32 cellular contexts compared by ENCODE assay signal in genomic region chr5:77871946-77872345, GRCh38.
"Had no signal": no experiment of that assay in that cellular context is flagged by ENCODE, and none has a peak within 500 bp of the region (broad histone marks: within the 10 kb centered on the region; RNA-seq: fewer than 3 reads in every experiment).

No MANE protein-coding gene starts in this region.

- H3K27me3 ChIP-seq: colonic mucosa, esophagus muscularis mucosa, gastroesophageal sphincter, heart right ventricle, neutrophil, right lobe of liver, suprapubic skin, transverse colon, vagina had no signal

- H3K36me3 Mint-ChIP-seq: mesothelial cell of epicardium; naive B cell; natural killer cell treated with Interleukin-12 subunit alpha and Interleukin-12 subunit beta and Interleukin-15 and Interleukin-18, amount 100 ng/mL, for 72 hours had no signal

- H3K27ac ChIP-seq: colonic mucosa, esophagus muscularis mucosa, foreskin keratinocyte, gastroesophageal sphincter, heart right ventricle, lower lobe of right lung, neutrophil, parathyroid adenoma, right lobe of liver, suprapubic skin, transverse colon, vagina had no signal

- H3K4me1 ChIP-seq: colonic mucosa, esophagus muscularis mucosa, foreskin keratinocyte, gastroesophageal sphincter, lower lobe of right lung, parathyroid adenoma, right lobe of liver, suprapubic skin, transverse colon, vagina had no signal

- ATAC-seq: foreskin keratinocyte; gastroesophageal sphincter; heart right ventricle; left ventricle myocardium superior; lower lobe of right lung; mucosa of descending colon; natural killer cell treated with Interleukin-12 subunit alpha and Interleukin-12 subunit beta and Interleukin-15 and Interleukin-18, amount 100 ng/mL, for 72 hours; right lobe of liver; stimulated activated naive CD8-positive, alpha-beta T cell treated with anti-CD3 and anti-CD28 coated beads, Interleukin-15, amount 100 ng/mL, for 72 hours had no signal

- H3K36me3 ChIP-seq: colonic mucosa, esophagus muscularis mucosa, gastroesophageal sphincter, heart right ventricle, lower lobe of right lung, neutrophil, right lobe of liver, suprapubic skin, transverse colon, vagina had no signal

- H3K9me3 Mint-ChIP-seq: dendritic cell treated with granulocyte-macrophage colony-stimulating factor and Interleukin-4, amounts not matched to agents 40 ng/mL and 50 ng/mL, for 4 days; mesothelial cell of epicardium; natural killer cell treated with Interleukin-12 subunit alpha and Interleukin-12 subunit beta and Interleukin-15 and Interleukin-18, amount 100 ng/mL, for 72 hours; neural crest cell; stimulated activated naive CD8-positive, alpha-beta T cell treated with anti-CD3 and anti-CD28 coated beads, Interleukin-15, amount 100 ng/mL, for 72 hours had no signal

- H3K9me3 ChIP-seq: colonic mucosa, esophagus muscularis mucosa, gastroesophageal sphincter, heart right ventricle, lower lobe of right lung, mucosa of descending colon, neutrophil, right lobe of liver, suprapubic skin, transverse colon, vagina had no signal

- DNase-seq: colonic mucosa; effector CD8-positive, alpha-beta T cell; foreskin keratinocyte; glutamatergic neuron; heart right ventricle; hippocampal formation; left ventricle myocardium superior; lower lobe of right lung; mucosa of descending colon; naive B cell; right lobe of liver; small intestine; stimulated activated CD4-positive, alpha-beta T cell treated with anti-CD3 and anti-CD28 coated beads, Interleukin-12 subunit alpha, Interleukin-12 subunit beta, amount 100 ng/mL, for 4 hours; stimulated activated CD4-positive, alpha-beta T cell treated with anti-CD3 and anti-CD28 coated beads, Interleukin-1b, Interleukin-23, amount 100 ng/mL, for 48 hours; stimulated activated CD4-positive, alpha-beta T cell treated with anti-CD3 and anti-CD28 coated beads, Interleukin-4, amount 100 ng/mL, for 1 hour; stimulated activated CD8-positive, alpha-beta memory T cell treated with anti-CD3 and anti-CD28 coated beads, Interleukin-4, amount 100 ng/mL, for 48 hours; stimulated activated naive CD4-positive, alpha-beta T cell; stimulated activated naive CD8-positive, alpha-beta T cell treated with anti-CD3 and anti-CD28 coated beads, Interleukin-15, amount 100 ng/mL, for 72 hours; transverse colon had no signal

- H3K27ac Mint-ChIP-seq: dendritic cell treated with granulocyte-macrophage colony-stimulating factor and Interleukin-4, amounts not matched to agents 40 ng/mL and 50 ng/mL, for 4 days; mesothelial cell of epicardium; naive B cell; natural killer cell treated with Interleukin-12 subunit alpha and Interleukin-12 subunit beta and Interleukin-15 and Interleukin-18, amount 100 ng/mL, for 72 hours; progenitor cell of endocrine pancreas; stimulated activated naive CD8-positive, alpha-beta T cell treated with anti-CD3 and anti-CD28 coated beads, Interleukin-15, amount 100 ng/mL, for 72 hours had no signal

- H3K4me3 ChIP-seq: colonic mucosa, esophagus muscularis mucosa, gastroesophageal sphincter, heart right ventricle, lower lobe of right lung, mucosa of descending colon, right lobe of liver, suprapubic skin, transverse colon, vagina had no signal

- FAIRE-seq: endothelial cell of umbilical vein, keratinocyte had no signal

- H3K4me1 Mint-ChIP-seq: mesothelial cell of epicardium; naive B cell; stimulated activated naive CD8-positive, alpha-beta T cell treated with anti-CD3 and anti-CD28 coated beads, Interleukin-15, amount 100 ng/mL, for 72 hours had no signal

- H3K27me3 Mint-ChIP-seq: dendritic cell treated with granulocyte-macrophage colony-stimulating factor and Interleukin-4, amounts not matched to agents 40 ng/mL and 50 ng/mL, for 4 days had no signal

- H3K79me2 ChIP-seq: parathyroid adenoma had no signal

- H3K4me3 Mint-ChIP-seq: dendritic cell treated with granulocyte-macrophage colony-stimulating factor and Interleukin-4, amounts not matched to agents 40 ng/mL and 50 ng/mL, for 4 days; mesothelial cell of epicardium; natural killer cell treated with Interleukin-12 subunit alpha and Interleukin-12 subunit beta and Interleukin-15 and Interleukin-18, amount 100 ng/mL, for 72 hours; neural crest cell; stimulated activated naive CD8-positive, alpha-beta T cell treated with anti-CD3 and anti-CD28 coated beads, Interleukin-15, amount 100 ng/mL, for 72 hours had no signal

- H3K9ac ChIP-seq: parathyroid adenoma had no signal

- H2AFZ ChIP-seq: parathyroid adenoma had no signal
